7 cellular contexts compared by ENCODE assay signal in genomic region chr12:38984388-38984787, GRCh38.
"Had no signal": no experiment of that assay in that cellular context is flagged by ENCODE, and none has a peak within 500 bp of the region (broad histone marks: within the 10 kb centered on the region; RNA-seq: fewer than 3 reads in every experiment).

No MANE protein-coding gene starts in this region.

- H3K4me1 Mint-ChIP-seq: IgD-negative memory B cell had no signal

- H3K27ac Mint-ChIP-seq: IgD-negative memory B cell had no signal

- H3K4me3 Mint-ChIP-seq: IgD-negative memory B cell had no signal

- FAIRE-seq: HTR-8/SVneo, K562 had no signal

- ATAC-seq: K562 had no signal

- H3K36me3 Mint-ChIP-seq: IgD-negative memory B cell had no signal

- H3K9ac ChIP-seq: KMS-11 had no signal

- H3K27ac ChIP-seq: HL-60, KMS-11 had no signal

- H3K4me2 ChIP-seq: KMS-11 had no signal

- H3K27me3 Mint-ChIP-seq: IgD-negative memory B cell had no signal

- H3K4me3 ChIP-seq: K562 had no signal

- DNase-seq: KBM-7, KG1 had no signal
